26 cellular contexts compared by ENCODE assay signal in genomic region chrX:11566158-11566557, GRCh38.
A peak's percentile ranks its signal among the peaks of the same experiment; 100 is the strongest.
DNase-seq lines count a peak whose midpoint lies in the region; ATAC-seq and TF ChIP-seq lines count a peak whose summit lies in the region.
"Had no signal": no experiment of that assay in that cellular context is flagged by ENCODE, and none has a peak within 500 bp of the region (broad histone marks: within the 10 kb centered on the region; RNA-seq: fewer than 3 reads in every experiment).

No MANE protein-coding gene starts in this region.

- no peak overlapping the region for H3K4me2 ChIP-seq in H9 (ENCODE audit: insufficient read depth, insufficient read length, low read length)
- H3K4me2 ChIP-seq: PC-9 had no signal

- H3T11ph ChIP-seq in H9 (ENCODE audit: low read length) = no peak overlapping the region

- H3K4ac ChIP-seq in H9 (ENCODE audit: low read depth, low read length) = no peak overlapping the region

- H3K9me3 Mint-ChIP-seq in H9 (peaks cover 46 to 51% of the 10 kb centered on the region in 2 experiments), WTC11 (no peaks in the 10 kb centered on the region)
- H3K9me3 Mint-ChIP-seq: CD8-positive, alpha-beta T cell had no signal

- H2BK120ac ChIP-seq in H9 (ENCODE audit: low read depth, low read length, poor library complexity, severe bottlenecking) = no peak overlapping the region

- peaks cover 2% of the 10 kb centered on the region for H4K20me1 ChIP-seq in H9 (ENCODE audit: control insufficient read depth, insufficient read depth, insufficient read length)

- no peak overlapping the region for H3K23ac ChIP-seq in H9 (ENCODE audit: insufficient read length, low read depth, low read length)

- DNase-seq in H9 (peak; percentile 23), WTC11 (ENCODE audit: low spot score) (no peak), iPS-NIHi11 (ENCODE audit: low spot score) (peak; percentile 24), T1000 (lab: John Stamatoyannopoulos, UW) (no peak)
- DNase-seq: CD8-positive, alpha-beta T cell; DMS 273 treated with DMSO at 0.1 percent for 48 hours; DMS79; GDM1; KBM-7; MG63; NCI-H2029 treated with DMSO at 0.1 percent for 48 hours; NCI-H446 treated with DMSO at 0.1 percent for 48 hours; NCI-H526; NCI-H82; NK-92 treated with Interleukin-12 subunit alpha and Interleukin-12 subunit beta, amount 100 ng/mL, for 24 hours; PC-9; Right ventricle myocardium superior; RPMI8226; T-helper 1 cell had no signal

- H3K14ac ChIP-seq in H9 (ENCODE audit: insufficient read depth, low read length) = no peak overlapping the region

- no peaks in the 10 kb centered on the region for H3K23me2 ChIP-seq in H9 (ENCODE audit: insufficient read length, low read depth, low read length, poor library complexity, severe bottlenecking)

- H3K4me3 Mint-ChIP-seq in H9 (no peak overlapping the region), WTC11 (no peak overlapping the region)
- H3K4me3 Mint-ChIP-seq: B cell; CD8-positive, alpha-beta T cell had no signal

- H4K8ac ChIP-seq in H9 (replicated peaks; ENCODE audit: insufficient read length, low read depth, low read length) = no peak overlapping the region

- no peak overlapping the region for H3K9ac ChIP-seq in H9 (ENCODE audit: extremely low read depth, insufficient read length, low read length)

- POLR2A ChIA-PET in WTC11 (lab: Charles Lee) = no interaction called here

- H4K91ac ChIP-seq in H9 (ENCODE audit: insufficient read length, low read depth, low read length) = no peak overlapping the region

- H2BK12ac ChIP-seq in H9 (ENCODE audit: insufficient read length, low read depth, low read length) = no peak overlapping the region

- H3K27ac Mint-ChIP-seq in H9 = no peak overlapping the region
- H3K27ac Mint-ChIP-seq in WTC11 = no peak overlapping the region
- H3K27ac Mint-ChIP-seq: B cell; CD8-positive, alpha-beta T cell had no signal

- no peaks in the 10 kb centered on the region for H3K79me2 ChIP-seq in H9 (ENCODE audit: insufficient read depth, low read length)

- CTCF ChIA-PET in WTC11 (lab: Charles Lee) = no interaction called here

- no peak overlapping the region for H2AK5ac ChIP-seq in H9 (ENCODE audit: insufficient read length, low read length)

- TF ChIP-seq CTCF in H9 (conservative IDR thresholded peaks at IDR 0.05) (no peak), WTC11 (IDR thresholded peaks at IDR 0.05) (no peak)

- no peak overlapping the region for H2BK5ac ChIP-seq in H9 (ENCODE audit: insufficient read length, low read length)

- H3K27me3 Mint-ChIP-seq in H9 (ENCODE audit: low read depth) (peaks cover 92% of the 10 kb centered on the region), WTC11 (ENCODE audit: low read depth) (peaks cover 96% of the 10 kb centered on the region)
- H3K27me3 Mint-ChIP-seq: B cell had no signal

- H2BK20ac ChIP-seq in H9 (ENCODE audit: low read depth, low read length, poor library complexity, severe bottlenecking) = no peak overlapping the region

- H3K4me1 ChIP-seq in H9 (ENCODE audit: insufficient read depth, low read length) = no peaks in the 10 kb centered on the region; the same call in 1 of the 2 replicates

- H3K27me3 ChIP-seq in H9 (ENCODE audit: insufficient read depth, low read length) = peaks cover 56% of the 10 kb centered on the region
- H3K27me3 ChIP-seq: MG63 had no signal

- H3K27ac ChIP-seq in H9 (ENCODE audit: insufficient read length, low read depth, low read length) = no peak overlapping the region
- H3K27ac ChIP-seq: C4-2B, PC-9 had no signal

- ATAC-seq in WTC11 (peak; percentile 87), HG03521 (IDR thresholded peaks at IDR 0.05; ENCODE audit: unreplicated experiment) (no peak), HG03159 (IDR thresholded peaks at IDR 0.05; ENCODE audit: unreplicated experiment) (no peak), GM18870 (IDR thresholded peaks at IDR 0.05; ENCODE audit: unreplicated experiment) (no peak)
- ATAC-seq: CD8-positive, alpha-beta T cell; GM12878; HCT116 had no signal

- H2AFZ ChIP-seq in H9 (ENCODE audit: low read length) = no peak overlapping the region
- H2AFZ ChIP-seq: PC-9 had no signal

- no peak overlapping the region for H3K18ac ChIP-seq in H9 (ENCODE audit: insufficient read length, low read depth, low read length)

- H3K36me3 Mint-ChIP-seq in H9 (ENCODE audit: insufficient read depth in 1 of 3, low read depth in 3 of 3) = peaks cover 0 to 2% (median 0%) of the 10 kb centered on the region in 3 experiments; a peak in 2 of 7 replicates
- H3K36me3 Mint-ChIP-seq in WTC11 = no peaks in the 10 kb centered on the region
- H3K36me3 Mint-ChIP-seq: CD8-positive, alpha-beta T cell had no signal

- H4K5ac ChIP-seq in H9 (ENCODE audit: insufficient read length, low read depth, low read length) = no peak overlapping the region

- H3K4me1 Mint-ChIP-seq in H9 (peaks cover 8 to 11% of the 10 kb centered on the region in 2 experiments; a peak in 3 of 4 replicates), WTC11 (peaks cover 9% of the 10 kb centered on the region)
- H3K4me1 Mint-ChIP-seq: B cell had no signal

- no peak overlapping the region for H2BK15ac ChIP-seq in H9 (ENCODE audit: low read depth, low read length)

- no peak overlapping the region for H3K56ac ChIP-seq in H9 (ENCODE audit: insufficient read length, low read depth, low read length)

- H3K79me1 ChIP-seq in H9 (ENCODE audit: insufficient read depth, low read depth, low read length, poor library complexity, severe bottlenecking) = no peaks in the 10 kb centered on the region

- H3K9me3 ChIP-seq in H9 (ENCODE audit: control insufficient read depth, low read depth, low read length) = no peaks in the 10 kb centered on the region
- H3K9me3 ChIP-seq: MG63 had no signal

TF ChIP-seq in WTC11, 78 proteins besides CTCF, POLR2A, EP300 and RAD21:
- no peak for TF ChIP-seq TCF7 (CRISPR knock-in tag; IDR thresholded peaks at IDR 0.05; ENCODE audit: low read depth)
- no peak for TF ChIP-seq ZNF219 (CRISPR knock-in tag; IDR thresholded peaks at IDR 0.05; ENCODE audit: borderline replicate concordance)
- TF ChIP-seq NFE2L1 (CRISPR knock-in tag; IDR thresholded peaks at IDR 0.05) = no peak
- TF ChIP-seq HMGXB4 (CRISPR knock-in tag; IDR thresholded peaks at IDR 0.05) = no peak
- no peak for TF ChIP-seq ZSCAN18 (CRISPR knock-in tag; IDR thresholded peaks at IDR 0.05)
- no peak for TF ChIP-seq ZNF512 (CRISPR knock-in tag; IDR thresholded peaks at IDR 0.05; ENCODE audit: borderline replicate concordance)
- no peak for TF ChIP-seq MXD4 (CRISPR knock-in tag; IDR thresholded peaks at IDR 0.05; ENCODE audit: borderline replicate concordance)
- no peak for TF ChIP-seq ZNF396 (CRISPR knock-in tag; IDR thresholded peaks at IDR 0.05; ENCODE audit: borderline replicate concordance)
- no peak for TF ChIP-seq FOXK1 (CRISPR knock-in tag; IDR thresholded peaks at IDR 0.05)
- TF ChIP-seq ESRRA (CRISPR knock-in tag; IDR thresholded peaks at IDR 0.05; ENCODE audit: borderline replicate concordance) = no peak
- no peak for TF ChIP-seq ZBTB21 (CRISPR knock-in tag; IDR thresholded peaks at IDR 0.05; ENCODE audit: borderline replicate concordance)
- TF ChIP-seq TP53 (CRISPR knock-in tag; IDR thresholded peaks at IDR 0.05) = no peak
- no peak for TF ChIP-seq EMX1 (CRISPR knock-in tag; IDR thresholded peaks at IDR 0.05)
- TF ChIP-seq ATF1 (CRISPR knock-in tag; IDR thresholded peaks at IDR 0.05) = no peak
- no peak for TF ChIP-seq NR1H2 (CRISPR knock-in tag; IDR thresholded peaks at IDR 0.05)
- TF ChIP-seq NFYB (CRISPR knock-in tag; conservative IDR thresholded peaks at IDR 0.05; ENCODE audit: low read depth) = no peak
- TF ChIP-seq MAX (CRISPR knock-in tag; IDR thresholded peaks at IDR 0.05) = no peak

Comparison
In these comparisons a context has a peak if more than half of its experiments do, and no peak if none do; other contexts are left out.
1. DNase-seq: peak in H9 (single experiment) and iPS-NIHi11 (single experiment); none in WTC11 (single experiment) and T1000 (single experiment).